12 cellular contexts compared by ENCODE assay signal in genomic region chr4:17323619-17324400, GRCh38.
DNase-seq lines count a peak whose midpoint lies in the region; FAIRE-seq and TF ChIP-seq lines count a peak whose summit lies in the region.
"Had no signal": no experiment of that assay in that cellular context is flagged by ENCODE, and none has a peak within 500 bp of the region (broad histone marks: within the 10 kb centered on the region; RNA-seq: fewer than 3 reads in every experiment).

No MANE protein-coding gene starts in this region.

- no peak overlapping the region for H3K14ac ChIP-seq in H9 (ENCODE audit: insufficient read depth, low read length)

- H4K8ac ChIP-seq in H9 (replicated peaks; ENCODE audit: insufficient read length, low read depth, low read length) (no peak overlapping the region), mesendoderm (ENCODE audit: low read depth, low read length) (no peak overlapping the region)

- H3K4me3 Mint-ChIP-seq in H9 = no peak overlapping the region
- H3K4me3 Mint-ChIP-seq in astrocyte (ENCODE audit: unreplicated experiment) = no peak overlapping the region
- no peak overlapping the region for H3K4me3 Mint-ChIP-seq in progenitor cell of endocrine pancreas (ENCODE audit: low read depth)

- H2BK15ac ChIP-seq in H9 (ENCODE audit: low read depth, low read length) (no peak overlapping the region), mesendoderm (replicated peaks; ENCODE audit: low read depth) (no peak overlapping the region)

- H3K36me3 ChIP-seq in astrocyte (ENCODE audit: insufficient read depth, low read length) (no peaks in the 10 kb centered on the region), mesendoderm (ENCODE audit: control insufficient read depth, insufficient read depth, low read length) (no peaks in the 10 kb centered on the region)

- H2AK5ac ChIP-seq in H9 (ENCODE audit: insufficient read length, low read length) (no peak overlapping the region), mesendoderm (ENCODE audit: low read length) (peak overlapping the region; percentile 25)

- H3K56ac ChIP-seq in H9 (ENCODE audit: insufficient read length, low read depth, low read length) (no peak overlapping the region), mesendoderm (ENCODE audit: low read length) (peak overlapping the region; percentile 47)

- H3K79me1 ChIP-seq in H9 (ENCODE audit: insufficient read depth, low read depth, low read length, poor library complexity, severe bottlenecking) (no peaks in the 10 kb centered on the region), mesendoderm (ENCODE audit: low read length) (no peaks in the 10 kb centered on the region)

- no peak overlapping the region for H3K4ac ChIP-seq in H9 (ENCODE audit: low read depth, low read length)
- peak overlapping the region; percentile 71 for H3K4ac ChIP-seq in mesendoderm (ENCODE audit: low read depth, low read length)

- peak overlapping the region; percentile 84 for H2AFZ ChIP-seq in H9 (ENCODE audit: low read length)
- H2AFZ ChIP-seq in astrocyte (ENCODE audit: low read depth, low read length) = no peak overlapping the region

- H2BK20ac ChIP-seq in H9 (ENCODE audit: low read depth, low read length, poor library complexity, severe bottlenecking) = no peak overlapping the region

- H3T11ph ChIP-seq in H9 (ENCODE audit: low read length) = no peak overlapping the region

- TF ChIP-seq CTCF in AG10803 (conservative IDR thresholded peaks at IDR 0.05; ENCODE audit: low read length) (no peak), H9 (conservative IDR thresholded peaks at IDR 0.05) (no peak), astrocyte (IDR thresholded peaks at IDR 0.05; ENCODE audit: insufficient read depth, low read depth, low read length) (no peak), progenitor cell of endocrine pancreas (IDR thresholded peaks at IDR 0.05; ENCODE audit: unreplicated experiment) (no peak)

- H4K5ac ChIP-seq in H9 (ENCODE audit: insufficient read length, low read depth, low read length) (no peak overlapping the region), mesendoderm (ENCODE audit: low read length) (peak overlapping the region; percentile 27)

- no peaks in the 10 kb centered on the region for H3K79me2 ChIP-seq in H9 (ENCODE audit: insufficient read depth, low read length)
- H3K79me2 ChIP-seq in astrocyte (ENCODE audit: insufficient read depth, low read length) = no peaks in the 10 kb centered on the region
- H3K79me2 ChIP-seq in mesendoderm (ENCODE audit: control insufficient read depth, insufficient read depth, low read length) = no peaks in the 10 kb centered on the region

- H3K27ac Mint-ChIP-seq in H9 (peak overlapping the region in 1 of 3 experiments; percentile 17; a peak in 1 of 7 replicates), astrocyte (ENCODE audit: unreplicated experiment) (no peak overlapping the region), progenitor cell of endocrine pancreas (no peak overlapping the region)

- H3K27ac ChIP-seq in H9 (ENCODE audit: insufficient read length, low read depth, low read length) (no peak overlapping the region), astrocyte (ENCODE audit: low read depth, low read length) (no peak overlapping the region), mesendoderm (ENCODE audit: low read depth, low read length) (no peak overlapping the region)

- H3K9ac ChIP-seq in H9 (ENCODE audit: extremely low read depth, insufficient read length, low read length) (no peak overlapping the region), astrocyte (ENCODE audit: low read length) (no peak overlapping the region), mesendoderm (ENCODE audit: low read length) (peak overlapping the region; percentile 17)

- no peaks in the 10 kb centered on the region for H3K27me3 ChIP-seq in H9 (ENCODE audit: insufficient read depth, low read length)
- H3K27me3 ChIP-seq in astrocyte (ENCODE audit: insufficient read depth, low read length) = no peaks in the 10 kb centered on the region
- no peaks in the 10 kb centered on the region for H3K27me3 ChIP-seq in mesendoderm (ENCODE audit: insufficient read depth, low read length, poor library complexity)

- H2BK5ac ChIP-seq in H9 (ENCODE audit: insufficient read length, low read length) (no peak overlapping the region), mesendoderm (ENCODE audit: low read length) (peak overlapping the region; percentile 31)

- H4K91ac ChIP-seq in H9 (ENCODE audit: insufficient read length, low read depth, low read length) = no peak overlapping the region

- H3K27me3 Mint-ChIP-seq in H9 (ENCODE audit: low read depth) = peaks cover 3% of the 10 kb centered on the region
- no peaks in the 10 kb centered on the region for H3K27me3 Mint-ChIP-seq in astrocyte (ENCODE audit: low read depth, unreplicated experiment)
- H3K27me3 Mint-ChIP-seq in progenitor cell of endocrine pancreas = peaks cover 18% of the 10 kb centered on the region

- H3K9me3 Mint-ChIP-seq in H9 (no peaks in the 10 kb centered on the region; a peak in 2 of 5 replicates), astrocyte (ENCODE audit: unreplicated experiment) (peaks cover 26% of the 10 kb centered on the region), progenitor cell of endocrine pancreas (ENCODE audit: low read depth) (no peaks in the 10 kb centered on the region)

- DNase-seq in AG10803 (ENCODE audit: low read depth) (peak; percentile 64), H9 (no peak), astrocyte (ENCODE audit: low read depth) (peak; percentile 38), mesendoderm (no peak), progenitor cell of endocrine pancreas (ENCODE audit: low spot score, unreplicated experiment) (no peak), NCI-H2081 (lab: John Stamatoyannopoulos, UW) (no peak), DMS 273 (lab: John Stamatoyannopoulos, UW; ENCODE audit: unreplicated experiment) (no peak)
- no peak for DNase-seq in central memory CD4-positive, alpha-beta T cell
- DNase-seq: NCI-H1092, NCI-H748 treated with DMSO at 0.1 percent for 48 hours had no signal

- H3K4me2 ChIP-seq in H9 (ENCODE audit: insufficient read depth, insufficient read length, low read length) = no peak overlapping the region
- peak overlapping the region; percentile 24 for H3K4me2 ChIP-seq in astrocyte (ENCODE audit: low read length)
- H3K4me2 ChIP-seq in mesendoderm (ENCODE audit: low read length) = no peak overlapping the region

- H3K36me3 Mint-ChIP-seq in H9 (ENCODE audit: insufficient read depth in 1 of 3, low read depth in 3 of 3) (peaks cover 0 to 2% (median 0%) of the 10 kb centered on the region in 3 experiments; a peak in 2 of 7 replicates), astrocyte (ENCODE audit: low read depth, unreplicated experiment) (peaks cover 5% of the 10 kb centered on the region), progenitor cell of endocrine pancreas (ENCODE audit: insufficient read depth) (no peaks in the 10 kb centered on the region)

- H2BK120ac ChIP-seq in H9 (ENCODE audit: low read depth, low read length, poor library complexity, severe bottlenecking) (no peak overlapping the region), mesendoderm (ENCODE audit: low read depth, low read length) (peak overlapping the region; percentile 99)

- no peaks in the 10 kb centered on the region; the same call in 1 of the 2 replicates for H3K4me1 ChIP-seq in H9 (ENCODE audit: insufficient read depth, low read length)
- peaks cover 8% of the 10 kb centered on the region for H3K4me1 ChIP-seq in astrocyte (ENCODE audit: insufficient read depth, low read length)
- H3K4me1 ChIP-seq in mesendoderm (ENCODE audit: control insufficient read depth, low read depth, low read length) = peaks cover 4% of the 10 kb centered on the region

- no CpG with 5 or more reads among the region's 10 CpGs for WGBS in H9 (ENCODE audit: extremely low coverage, insufficient read length, low lambda C conversion rate)
- WGBS in mesendoderm (ENCODE audit: extremely low coverage, insufficient coverage, low lambda C conversion rate) = no CpG with 5 or more reads among the region's 10 CpGs

- no peaks in the 10 kb centered on the region for H3K23me2 ChIP-seq in H9 (ENCODE audit: insufficient read length, low read depth, low read length, poor library complexity, severe bottlenecking)

- H3K23ac ChIP-seq in H9 (ENCODE audit: insufficient read length, low read depth, low read length) (no peak overlapping the region), mesendoderm (ENCODE audit: low read length) (no peak overlapping the region)

- H2BK12ac ChIP-seq in H9 (ENCODE audit: insufficient read length, low read depth, low read length) = no peak overlapping the region

- H3K4me3 ChIP-seq in AG10803 (ENCODE audit: low read length) (no peak overlapping the region), astrocyte (ENCODE audit: insufficient read depth, low read depth, low read length) (no peak overlapping the region), mesendoderm (ENCODE audit: low read length) (no peak overlapping the region)
- H3K4me3 ChIP-seq: skin epidermis had no signal

- peak; percentile 52 for FAIRE-seq in astrocyte (lab: Jason Lieb, UNC)
- FAIRE-seq: D721Med had no signal

- H4K20me1 ChIP-seq in H9 (ENCODE audit: control insufficient read depth, insufficient read depth, insufficient read length) = no peaks in the 10 kb centered on the region
- no peaks in the 10 kb centered on the region for H4K20me1 ChIP-seq in astrocyte (ENCODE audit: insufficient read depth, low read length)

- H3K9me3 ChIP-seq in H9 (ENCODE audit: control insufficient read depth, low read depth, low read length) (no peaks in the 10 kb centered on the region), astrocyte (ENCODE audit: insufficient read depth, low read depth, low read length) (peaks cover 9% of the 10 kb centered on the region)

- no peak overlapping the region for H3K18ac ChIP-seq in H9 (ENCODE audit: insufficient read length, low read depth, low read length)
- H3K18ac ChIP-seq in mesendoderm (ENCODE audit: low read length) = peak overlapping the region; percentile 90

- H3K4me1 Mint-ChIP-seq in H9 = peaks cover 11 to 27% of the 10 kb centered on the region in 2 experiments
- H3K4me1 Mint-ChIP-seq in astrocyte (ENCODE audit: low read depth, unreplicated experiment) = peaks cover 5% of the 10 kb centered on the region
- peaks cover 3% of the 10 kb centered on the region for H3K4me1 Mint-ChIP-seq in progenitor cell of endocrine pancreas (ENCODE audit: low read depth)

Comparison
In these comparisons a context has a peak if more than half of its experiments do, and no peak if none do; other contexts are left out.
1. DNase-seq: peak in AG10803 (single experiment) and astrocyte (single experiment); none in H9 (single experiment), mesendoderm (single experiment), progenitor cell of endocrine pancreas (single experiment), NCI-H2081 (0 of 2), central memory CD4-positive, alpha-beta T cell (single experiment) and DMS 273 (single experiment).